ENCODE assay signal across 11 cellular contexts in genomic region chr12:6615802-6616201, GRCh38. TPM values are rescaled to one million over a fixed set of nuclear protein-coding genes. Genes with fewer than 3 reads are reported as not detected.
DNase-seq lines count a peak whose midpoint lies in the region; ATAC-seq, FAIRE-seq and TF ChIP-seq lines count a peak whose summit lies in the region.
"Had no signal": no experiment of that assay in that cellular context is flagged by ENCODE, and none has a peak within 500 bp of the region (broad histone marks: within the 10 kb centered on the region; RNA-seq: fewer than 3 reads in every experiment).

No MANE protein-coding gene starts in this region.

- no peak overlapping the region for H3K4me3 ChIP-seq in muscle layer of colon (ENCODE audit: low read depth in 1 of 2, low read length in 2 of 2)
- H3K4me3 ChIP-seq: skin epidermis had no signal

- peaks cover 8% of the 10 kb centered on the region for H3K36me3 Mint-ChIP-seq in activated naive CD8-positive, alpha-beta T cell treated with anti-CD3 and anti-CD28 coated beads, Interleukin-2, amount 10 ng/mL, durations not matched to agents 7 days and 5 days

- peak overlapping the region; percentile 62 for H3K27ac Mint-ChIP-seq in activated naive CD8-positive, alpha-beta T cell treated with anti-CD3 and anti-CD28 coated beads, Interleukin-2, amount 10 ng/mL, durations not matched to agents 7 days and 5 days

- no peak overlapping the region for H3K4me3 Mint-ChIP-seq in activated naive CD8-positive, alpha-beta T cell treated with anti-CD3 and anti-CD28 coated beads, Interleukin-2, amount 10 ng/mL, durations not matched to agents 7 days and 5 days

- H3K9ac ChIP-seq in muscle layer of colon (ENCODE audit: low read length) = no peak overlapping the region

- H3K4me1 Mint-ChIP-seq in activated naive CD8-positive, alpha-beta T cell treated with anti-CD3 and anti-CD28 coated beads, Interleukin-2, amount 10 ng/mL, durations not matched to agents 7 days and 5 days = peaks cover 51% of the 10 kb centered on the region

- H3K9me3 Mint-ChIP-seq in activated naive CD8-positive, alpha-beta T cell treated with anti-CD3 and anti-CD28 coated beads, Interleukin-2, amount 10 ng/mL, durations not matched to agents 7 days and 5 days = no peaks in the 10 kb centered on the region

- H3K27me3 Mint-ChIP-seq in activated naive CD8-positive, alpha-beta T cell treated with anti-CD3 and anti-CD28 coated beads, Interleukin-2, amount 10 ng/mL, durations not matched to agents 7 days and 5 days = no peaks in the 10 kb centered on the region

- in situ Hi-C loops in G401 (cut with HindIII; ENCODE audit: low sequenced_read_pairs) = no loop called here

- no peak for FAIRE-seq in H54 (lab: Jason Lieb, UNC)

- no peak for ATAC-seq in activated naive CD8-positive, alpha-beta T cell treated with anti-CD3 and anti-CD28 coated beads, Interleukin-2, amount 10 ng/mL, durations not matched to agents 7 days and 5 days (ENCODE audit: low read depth)
- ATAC-seq in GM21723 (IDR thresholded peaks at IDR 0.05; ENCODE audit: unreplicated experiment) = no peak
- no peak for ATAC-seq in HG03045 (IDR thresholded peaks at IDR 0.05; ENCODE audit: unreplicated experiment)

- H3K27ac ChIP-seq in 22Rv1 = 0 out of 2 replicates have a peak overlapping the region, but pooled peaks have one; percentile 9
- H3K27ac ChIP-seq in muscle layer of colon (ENCODE audit: low read depth, low read length) = peak overlapping the region; percentile 6
- H3K27ac ChIP-seq: epithelial cell of prostate had no signal

- no peaks in the 10 kb centered on the region for H3K36me3 ChIP-seq in muscle layer of colon (ENCODE audit: insufficient read depth, low read length)

- H3K9me3 ChIP-seq in muscle layer of colon (ENCODE audit: low read length) = no peaks in the 10 kb centered on the region

- DNase-seq in G401 (ENCODE audit: low spot score) = peak; percentile 26
- no peak for DNase-seq in activated naive CD8-positive, alpha-beta T cell treated with anti-CD3 and anti-CD28 coated beads, Interleukin-2, amount 10 ng/mL, durations not matched to agents 7 days and 5 days
- no peak for DNase-seq in H54 (ENCODE audit: insufficient read length, low spot score)
- no peak for DNase-seq in NCI-H1105 (lab: John Stamatoyannopoulos, UW)
- DNase-seq: NCI-H1417 treated with DMSO at 0.1 percent for 48 hours had no signal

- H3K4me1 ChIP-seq in muscle layer of colon (ENCODE audit: insufficient read depth, low read length) = peaks cover 38% of the 10 kb centered on the region

- no peak for TF ChIP-seq CTCF in 22Rv1 (IDR thresholded peaks at IDR 0.05)

- H3K27me3 ChIP-seq in muscle layer of colon (ENCODE audit: control insufficient read depth in 1 of 2, insufficient read depth in 2 of 2, low read length in 2 of 2) = peaks cover 0 to 11% of the 10 kb centered on the region in 2 donors

- TF ChIP-seq POLR2A in H54 (IDR thresholded peaks at IDR 0.05; ENCODE audit: low read depth, low read length) = no peak

- POLR2A ChIA-PET in activated naive CD8-positive, alpha-beta T cell treated with anti-CD3 and anti-CD28 coated beads, Interleukin-2, amount 10 ng/mL, durations not matched to agents 7 days and 5 days (lab: Charles Lee) = interaction anchor here (0.7 to 4.3 kb wide), 6 partner anchors 15 to 108 kb away, joined by 3 to 28 read pairs (median 10); partner anchors contain the start of genes COPS7A, LPAR5 and ZNF384

RNA-seq across cellular contexts. Expression of gene CHD4, which starts 8.6 kb away (rescaled TPM):
- 374 and 375 TPM in 2 replicates for total RNA-seq in G401 (2014; rRNA removed; shearing (Covaris generic))
- total RNA-seq in activated naive CD8-positive, alpha-beta T cell treated with anti-CD3 and anti-CD28 coated beads, Interleukin-2, amount 10 ng/mL, durations not matched to agents 7 days and 5 days = 100 to 1,000 TPM; 273 to 277 TPM

RNA-seq across cellular contexts. Expression of gene LPAR5, which starts 20.0 kb away (rescaled TPM):
- total RNA-seq in G401 (2014; rRNA removed; shearing (Covaris generic)) = 0.03 TPM in 1 of 2 replicates, not detected in the other
- total RNA-seq in activated naive CD8-positive, alpha-beta T cell treated with anti-CD3 and anti-CD28 coated beads, Interleukin-2, amount 10 ng/mL, durations not matched to agents 7 days and 5 days = 10 to 100 TPM; 19.4 to 20.9 TPM

RNA-seq across cellular contexts. Expression of gene ACRBP, which starts 31.4 kb away (rescaled TPM):
- total RNA-seq in G401 (2014; rRNA removed; shearing (Covaris generic)) = not detected in 2 replicates
- total RNA-seq in activated naive CD8-positive, alpha-beta T cell treated with anti-CD3 and anti-CD28 coated beads, Interleukin-2, amount 10 ng/mL, durations not matched to agents 7 days and 5 days = 1 to 10 TPM; 8.0 to 8.8 TPM

RNA-seq across cellular contexts. Expression of gene ING4, which starts 47.1 kb away (rescaled TPM):
- 33.0 and 47.7 TPM in 2 replicates for total RNA-seq in G401 (2014; rRNA removed; shearing (Covaris generic))
- total RNA-seq in activated naive CD8-positive, alpha-beta T cell treated with anti-CD3 and anti-CD28 coated beads, Interleukin-2, amount 10 ng/mL, durations not matched to agents 7 days and 5 days = 10 to 100 TPM; 46.9 to 49.3 TPM

RNA-seq across cellular contexts. Expression of gene NOP2, which starts 47.7 kb away (rescaled TPM):
- 45.5 and 70.7 TPM in 2 replicates for total RNA-seq in G401 (2014; rRNA removed; shearing (Covaris generic))
- total RNA-seq in activated naive CD8-positive, alpha-beta T cell treated with anti-CD3 and anti-CD28 coated beads, Interleukin-2, amount 10 ng/mL, durations not matched to agents 7 days and 5 days = 10 to 100 TPM; 76.1 to 78.6 TPM

Comparison
In these comparisons a context has a peak if more than half of its experiments do, and no peak if none do; other contexts are left out.
1. RNA of gene LPAR5, which starts 20.0 kb away (total RNA-seq): 19.4 to 20.9 TPM in activated naive CD8-positive, alpha-beta T cell treated with anti-CD3 and anti-CD28 coated beads, Interleukin-2, amount 10 ng/mL, durations not matched to agents 7 days and 5 days; 0.03 TPM in G401; every median in the first group is over 10 times any median in the second.